2 cellular contexts compared by ENCODE assay signal in genomic region chr3:149655826-149656599, GRCh38.
A peak's percentile ranks its signal among the peaks of the same experiment; 100 is the strongest.
TF ChIP-seq lines count a peak whose summit lies in the region.

No MANE protein-coding gene starts in this region.

TF ChIP-seq in HCT116, 20 proteins besides CTCF, POLR2A, EP300 and RAD21:
- TF ChIP-seq ATF3 (IDR thresholded peaks at IDR 0.05): no peak
- no peak for TF ChIP-seq REST (IDR thresholded peaks at IDR 0.05; ENCODE audit: low read depth)
- TF ChIP-seq JUND (IDR thresholded peaks at IDR 0.05): no peak
- TF ChIP-seq YY1 (IDR thresholded peaks at IDR 0.05; ENCODE audit: extremely low read depth, insufficient replicate concordance, low read depth, low read length): no peak
- TF ChIP-seq CBX3 (IDR thresholded peaks at IDR 0.05; ENCODE audit: low read depth): no peak

TF ChIP-seq in GM12878, 131 proteins besides CTCF, POLR2A, EP300 and RAD21:
- 0 out of 4 replicates have a peak, but pooled peaks of 1 of the 2 experiments have one; percentile 40 for TF ChIP-seq IKZF2 (IDR thresholded peaks at IDR 0.05)
- peak; percentile 84 for TF ChIP-seq NR2F1 (conservative IDR thresholded peaks at IDR 0.05)
- no peak for TF ChIP-seq STAT3 (IDR thresholded peaks at IDR 0.05; ENCODE audit: low read depth, low read length)
- no peak for TF ChIP-seq RFX5 (IDR thresholded peaks at IDR 0.05; ENCODE audit: low read depth, low read length)
- TF ChIP-seq REST (IDR thresholded peaks at IDR 0.05; ENCODE audit: low read depth, low read length): no peak
- TF ChIP-seq SMARCA5 (IDR thresholded peaks at IDR 0.05): no peak
- TF ChIP-seq RBBP5 (conservative IDR thresholded peaks at IDR 0.05): no peak
- no peak for TF ChIP-seq POLR2AphosphoS2 (IDR thresholded peaks at IDR 0.05; ENCODE audit: low read depth, low read length)
- TF ChIP-seq E4F1 (IDR thresholded peaks at IDR 0.05; ENCODE audit: borderline replicate concordance, partially characterized antibody): no peak
- TF ChIP-seq ZNF622 (IDR thresholded peaks at IDR 0.05): no peak
- TF ChIP-seq RUNX3 (IDR thresholded peaks at IDR 0.05; ENCODE audit: low read length): peak; percentile 51; the same call in 1 of the 2 replicates
- TF ChIP-seq NR2C2 (IDR thresholded peaks at IDR 0.05; ENCODE audit: borderline replicate concordance, control insufficient read depth, insufficient read length, low read depth): no peak
- TF ChIP-seq ATF7 (IDR thresholded peaks at IDR 0.05; ENCODE audit: low read depth): peak; percentile 26; the same call in 1 of the 2 replicates
